In the genomic region with DNA sequence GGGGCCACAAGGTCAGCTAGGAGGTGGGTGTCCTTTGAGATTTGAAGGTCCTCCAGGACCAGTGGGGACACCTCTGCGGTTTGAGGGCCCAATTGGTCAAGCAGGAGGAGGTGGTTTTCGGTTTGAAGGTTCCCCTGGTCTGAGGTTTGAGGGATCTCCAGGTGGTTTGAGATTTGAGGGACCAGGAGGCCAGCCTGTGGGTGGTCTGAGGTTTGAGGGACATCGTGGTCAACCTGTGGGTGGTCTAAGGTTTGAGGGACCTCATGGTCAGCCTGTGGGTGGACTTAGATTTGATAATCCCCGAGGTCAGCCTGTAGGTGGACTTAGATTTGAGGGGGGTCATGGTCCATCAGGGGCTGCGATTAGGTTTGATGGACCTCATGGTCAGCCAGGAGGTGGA, we compare ENCODE assay signal across 21 cellular contexts. TPM values are rescaled to one million over a fixed set of nuclear protein-coding genes. Genes with fewer than 3 reads are reported as not detected.
DNase-seq lines count a peak whose midpoint lies in the region; ATAC-seq, FAIRE-seq and TF ChIP-seq lines count a peak whose summit lies in the region.
"Had no signal": no experiment of that assay in that cellular context is flagged by ENCODE, and none has a peak within 500 bp of the region (broad histone marks: within the 10 kb centered on the region; RNA-seq: fewer than 3 reads in every experiment).

No MANE protein-coding gene starts in this region.

- H4K20me1 ChIP-seq in Karpas-422 (ENCODE audit: insufficient read depth, low read depth, low read length) (peaks cover 44% of the 10 kb centered on the region), K562 (replicated peaks; ENCODE audit: control insufficient read depth, insufficient read depth, low read length) (peaks cover 12% of the 10 kb centered on the region)

- TF ChIP-seq RAD21 in K562 (CRISPR knock-in tag; conservative IDR thresholded peaks at IDR 0.05 in 1 of 2, IDR thresholded peaks at IDR 0.05 in 1 of 2), result no peak

- TF ChIP-seq EP300 in K562 (IDR thresholded peaks at IDR 0.05; ENCODE audit: low read length), result no peak

- no peaks in the 10 kb centered on the region for H3K9me3 Mint-ChIP-seq in MCF 10A (ENCODE audit: unreplicated experiment)
- no peaks in the 10 kb centered on the region for H3K9me3 Mint-ChIP-seq in stimulated activated memory B cell treated with anti-CD40 and anti-IgM and Interleukin-4, amounts not matched to agents 10 μg/mL and 1 μg/mL and 100 μg/mL, for 72 hours

- in situ Hi-C loops in K562 (cut with MboI), result no loop called here

- H3K4me1 ChIP-seq in breast epithelium (peaks cover 0 to 23% of the 10 kb centered on the region in 2 donors), Karpas-422 (ENCODE audit: low read length) (peaks cover 60% of the 10 kb centered on the region), K562 (replicated peaks in 1 of 2; ENCODE audit: control insufficient read depth in 2 of 2, insufficient read depth in 2 of 2, low read length in 2 of 2) (peaks cover 0 to 2% of the 10 kb centered on the region in 2 experiments; a peak in 2 of 5 replicates)

- H3K36me3 ChIP-seq in breast epithelium (no peaks in the 10 kb centered on the region), Karpas-422 (ENCODE audit: insufficient read depth, low read length) (peaks cover 87% of the 10 kb centered on the region), K562 (ENCODE audit: control insufficient read depth, insufficient read depth, low read length) (peaks cover 97% of the 10 kb centered on the region)

- H3K79me2 ChIP-seq in Karpas-422 (ENCODE audit: low read length), result peaks cover 97% of the 10 kb centered on the region
- peaks cover 99% of the 10 kb centered on the region for H3K79me2 ChIP-seq in K562 (ENCODE audit: control insufficient read depth, insufficient read depth, low read length)

- peaks cover 100% of the 10 kb centered on the region for H3K36me3 Mint-ChIP-seq in MCF 10A (ENCODE audit: insufficient read depth, unreplicated experiment)
- H3K36me3 Mint-ChIP-seq in stimulated activated memory B cell treated with anti-CD40 and anti-IgM and Interleukin-4, amounts not matched to agents 10 μg/mL and 1 μg/mL and 100 μg/mL, for 72 hours, result peaks cover 66% of the 10 kb centered on the region

- WGBS in K562 (ENCODE audit: insufficient coverage, low coverage, missing lambda C conversion rate), result 90% methylated on average over 5 of the region's 5 CpGs

- H2AFZ ChIP-seq in Karpas-422 (ENCODE audit: low read length) (no peak overlapping the region), K562 (ENCODE audit: low read depth, low read length) (no peak overlapping the region)

- no peaks in the 10 kb centered on the region for H3K9me1 ChIP-seq in K562 (ENCODE audit: control insufficient read depth, insufficient read depth, low read length)

- CTCF ChIA-PET in MCF 10A (lab: Yijun Ruan, JAX), result no interaction called here
- CTCF ChIA-PET in K562 (lab: Yijun Ruan, JAX; ENCODE audit: low intra/inter-chr PET ratio), result no interaction called here

- H3K4me2 ChIP-seq in Karpas-422 (ENCODE audit: low read depth, low read length, poor library complexity, severe bottlenecking) (peak overlapping the region; percentile 31), K562 (ENCODE audit: insufficient read depth, low read length) (peak overlapping the region; percentile 3; the same call in 1 of the 2 replicates)

- TF ChIP-seq CTCF in MCF 10A (IDR thresholded peaks at IDR 0.05; ENCODE audit: unreplicated experiment) (no peak), breast epithelium (IDR thresholded peaks at IDR 0.05) (no peak), K562 (IDR thresholded peaks at IDR 0.05 in 2 of 3, conservative IDR thresholded peaks at IDR 0.05 in 1 of 3; ENCODE audit: insufficient read depth in 2 of 3, low read depth in 1 of 3, low read length in 3 of 3) (no peak)

- DNase-seq in MCF 10A (ENCODE audit: unreplicated experiment) (no peak), breast epithelium (ENCODE audit: low spot score in 2 of 2) (no peak), Karpas-422 (no peak), K562 (ENCODE audit: extremely low read depth in 1 of 4, low spot score in 3 of 4) (no peak), AG20443 (ENCODE audit: low spot score) (no peak)
- no peak for DNase-seq in stimulated activated CD4-positive, alpha-beta T cell treated with anti-CD3 and anti-CD28 coated beads, Interleukin-4, amount 100 ng/mL, for 1 hour
- DNase-seq: activated CD8-positive, alpha-beta T cell treated with anti-CD3 and anti-CD28 coated beads, Interleukin-2, amount 10 ng/mL, durations not matched to agents 7 days and 5 days; adrenal gland; dorsolateral prefrontal cortex; mesenchymal stem cell; NCI-H1105 treated with DMSO at 0.1 percent for 48 hours; NCI-H510A; psoas muscle; SHP77 had no signal

- H3K4me3 ChIP-seq in breast epithelium, result no peak overlapping the region
- no peak overlapping the region; the same call in 1 of the 2 replicates for H3K4me3 ChIP-seq in Karpas-422 (ENCODE audit: low read length)
- no peak overlapping the region for H3K4me3 ChIP-seq in K562
- H3K4me3 ChIP-seq: adrenal gland, cardiac muscle cell had no signal

- H3K27me3 ChIP-seq in breast epithelium (no peaks in the 10 kb centered on the region), Karpas-422 (ENCODE audit: low read length) (no peaks in the 10 kb centered on the region), K562 (ENCODE audit: control insufficient read depth in 2 of 2, insufficient read depth in 2 of 2, low read length in 2 of 2) (no peaks in the 10 kb centered on the region)
- H3K27me3 ChIP-seq: adrenal gland, cardiac muscle cell, dorsolateral prefrontal cortex had no signal

- ATAC-seq in K562 (no peak; the same call in 2 of the 3 replicates), HG03108 (IDR thresholded peaks at IDR 0.05; ENCODE audit: unreplicated experiment) (no peak)
- ATAC-seq in stimulated activated memory B cell treated with anti-CD40 and anti-IgM and Interleukin-4, amounts not matched to agents 10 μg/mL and 1 μg/mL and 100 μg/mL, for 72 hours, result no peak
- ATAC-seq: activated CD8-positive, alpha-beta T cell treated with anti-CD3 and anti-CD28 coated beads, Interleukin-2, amount 10 ng/mL, durations not matched to agents 7 days and 5 days; WTC11 had no signal

- no peaks in the 10 kb centered on the region for H3K27me3 Mint-ChIP-seq in MCF 10A (ENCODE audit: insufficient read depth, unreplicated experiment)
- no peaks in the 10 kb centered on the region for H3K27me3 Mint-ChIP-seq in stimulated activated memory B cell treated with anti-CD40 and anti-IgM and Interleukin-4, amounts not matched to agents 10 μg/mL and 1 μg/mL and 100 μg/mL, for 72 hours

- TF ChIP-seq POLR2A in breast epithelium (IDR thresholded peaks at IDR 0.05) (no peak), K562 (conservative IDR thresholded peaks at IDR 0.05) (no peak; the same call in 1 of the 2 replicates)

- H3K9ac ChIP-seq in Karpas-422 (ENCODE audit: low read length) (no peak overlapping the region), K562 (ENCODE audit: insufficient read depth in 1 of 2, low read depth in 2 of 2, low read length in 2 of 2) (no peak overlapping the region)

- H3K27ac Mint-ChIP-seq in MCF 10A (ENCODE audit: low read depth, unreplicated experiment), result no peak overlapping the region
- H3K27ac Mint-ChIP-seq in stimulated activated memory B cell treated with anti-CD40 and anti-IgM and Interleukin-4, amounts not matched to agents 10 μg/mL and 1 μg/mL and 100 μg/mL, for 72 hours, result no peak overlapping the region
- H3K27ac Mint-ChIP-seq: activated CD8-positive, alpha-beta T cell treated with anti-CD3 and anti-CD28 coated beads, Interleukin-2, amount 10 ng/mL, durations not matched to agents 7 days and 5 days; WTC11 had no signal

- BruUV-seq in MCF 10A (replicated peaks; lab: Mats Ljungman, UMichigan), result no TSS peak
- BruUV-seq in K562 (replicated peaks; lab: Mats Ljungman, UMichigan), result no TSS peak

- no peak for FAIRE-seq in K562 (lab: Jason Lieb, UNC)
- FAIRE-seq: frontal cortex, H1 had no signal

- H3K4me1 Mint-ChIP-seq in MCF 10A (ENCODE audit: insufficient read depth, unreplicated experiment), result peaks cover 23% of the 10 kb centered on the region
- peaks cover 70% of the 10 kb centered on the region for H3K4me1 Mint-ChIP-seq in stimulated activated memory B cell treated with anti-CD40 and anti-IgM and Interleukin-4, amounts not matched to agents 10 μg/mL and 1 μg/mL and 100 μg/mL, for 72 hours

- intact Hi-C loops in MCF 10A (cut with micrococcal nuclease), result no loop called here
- intact Hi-C loops in breast epithelium (cut with DNase I; ENCODE audit: low total_unique reads), result no loop called here
- intact Hi-C loops in K562 (cut with micrococcal nuclease), result no loop called here

- H3K27ac ChIP-seq in breast epithelium (no peak overlapping the region), Karpas-422 (ENCODE audit: low read length) (no peak overlapping the region), K562 (ENCODE audit: extremely low read depth, low read depth, low read length) (no peak overlapping the region)
- H3K27ac ChIP-seq: adrenal gland, cardiac muscle cell, dorsolateral prefrontal cortex, psoas muscle had no signal

- peak overlapping the region; percentile 29 for H3K4me3 Mint-ChIP-seq in MCF 10A (ENCODE audit: unreplicated experiment)
- peak overlapping the region; percentile 21 for H3K4me3 Mint-ChIP-seq in stimulated activated memory B cell treated with anti-CD40 and anti-IgM and Interleukin-4, amounts not matched to agents 10 μg/mL and 1 μg/mL and 100 μg/mL, for 72 hours
- H3K4me3 Mint-ChIP-seq: activated CD8-positive, alpha-beta T cell treated with anti-CD3 and anti-CD28 coated beads, Interleukin-2, amount 10 ng/mL, durations not matched to agents 7 days and 5 days; neural crest cell; WTC11 had no signal

- H3K9me2 ChIP-seq in Karpas-422 (replicated peaks; ENCODE audit: insufficient read depth, low read length), result no peaks in the 10 kb centered on the region

- POLR2A ChIA-PET in MCF 10A (lab: Yijun Ruan, JAX), result interaction anchor here (0.8 to 6.1 kb wide), 4 partner anchors 10 to 26 kb away, joined by 3 to 48 read pairs (median 8); partner anchors contain the start of gene PCF11
- POLR2A ChIA-PET in K562 (lab: Yijun Ruan, JAX), result interaction anchor here (1.3 to 2.6 kb wide), 3 partner anchors 9 to 25 kb away, joined by 3 to 13 read pairs (median 4); partner anchors contain the start of gene ANKRD42

- H3K9me3 ChIP-seq in breast epithelium (no peaks in the 10 kb centered on the region), Karpas-422 (ENCODE audit: low read length) (no peaks in the 10 kb centered on the region), K562 (replicated peaks; ENCODE audit: control insufficient read depth, insufficient read depth, low read depth, low read length) (0 out of 2 replicates have a peak, but pooled peaks cover 3% of the 10 kb centered on the region)
- H3K9me3 ChIP-seq: adrenal gland, psoas muscle had no signal

RNA-seq across cellular contexts. Expression of gene PCF11, which starts 11.8 kb away (rescaled TPM):
- 57.5 and 61.4 TPM in 2 replicates for total RNA-seq in MCF 10A (2022)
- total RNA-seq in breast epithelium, result 100 to 1,000 TPM in 2 of 3 donors, 10 to 100 TPM in 1; 78.7 to 133 (median 130) TPM
- total RNA-seq in Karpas-422 (2014; rRNA removed; shearing (Covaris generic); ENCODE audit: low replicate concordance), result 102 and 165 TPM in 2 replicates
- total RNA-seq in K562 (2011; cell fraction: chromatin; rRNA removed; ENCODE audit: low replicate concordance), result 149 and 246 TPM in 2 replicates
- 121 and 125 TPM in 2 replicates for total RNA-seq in K562 (2011; cell fraction: nucleolus; rRNA removed)
- 244 and 270 TPM in 2 replicates for total RNA-seq in K562 (2011; cell fraction: nucleoplasm; rRNA removed)
- total RNA-seq in K562 (2014; rRNA removed), result 37.4 and 42.4 TPM in 2 replicates
- 63.3 and 71.5 TPM in 2 replicates for total RNA-seq in K562 (2014; rRNA removed; fragmentation: Illumina TruSeq; extraction: Trizol)
- total RNA-seq in K562 (2015; rRNA removed; fragmentation: Illumina TruSeq; extraction: Trizol), result 64.1 and 71.8 TPM in 2 replicates
- total RNA-seq in K562 (2021), result 48.6 and 54.4 TPM in 2 replicates
- 91.6 and 104 TPM in 2 replicates for polyA plus RNA-seq in K562 (2011; rRNA removed)
- polyA plus RNA-seq in K562 (2011; cell fraction: cytosol; rRNA removed), result 41.1 and 92.3 TPM in 2 replicates
- 249 and 310 TPM in 2 replicates for polyA plus RNA-seq in K562 (2011; cell fraction: nucleus; rRNA removed)
- 36.3 and 47.3 TPM in 2 replicates for polyA plus RNA-seq in K562 (2012)
- polyA plus RNA-seq in K562 (2014; fragmentation: Illumina TruSeq; extraction: Trizol), result 50.1 and 53.9 TPM in 2 replicates
- 10 to 100 TPM in 1 of 2 experiments, 1 to 10 TPM in 1; 9.3 to 11.3 TPM for polyA plus RNA-seq in K562 (2014; fragmentation: Nextera tagmentation; extraction: Ambion mirVana)
- polyA plus RNA-seq in K562 (2014; rRNA removed), result 77.6 and 78.0 TPM in 2 replicates
- 93.4 and 117 TPM in 2 replicates for polyA minus RNA-seq in K562 (2011; rRNA and poly(A)+ RNA removed)
- 21.8 and 22.7 TPM in 2 replicates for polyA minus RNA-seq in K562 (2011; cell fraction: cytosol; rRNA and poly(A)+ RNA removed)
- 133 and 206 TPM in 2 replicates for polyA minus RNA-seq in K562 (2011; cell fraction: nucleus; rRNA and poly(A)+ RNA removed)

RNA-seq across cellular contexts. Expression of gene ANKRD42, which starts 24.8 kb away (rescaled TPM):
- total RNA-seq in MCF 10A (2022) (8.6 and 13.5 TPM in 2 replicates), breast epithelium (10 to 100 TPM; 17.0 to 22.7 (median 17.4) TPM), K562 (2014; rRNA removed) (6.0 and 7.2 TPM in 2 replicates), K562 (2014; rRNA removed; fragmentation: Illumina TruSeq; extraction: Trizol) (4.2 and 4.3 TPM in 2 replicates), K562 (2015; rRNA removed; fragmentation: Illumina TruSeq; extraction: Trizol) (4.1 and 6.4 TPM in 2 replicates), K562 (2021) (6.1 and 6.7 TPM in 2 replicates)
- total RNA-seq in Karpas-422 (2014; rRNA removed; shearing (Covaris generic); ENCODE audit: low replicate concordance), result 9.0 and 16.6 TPM in 2 replicates
- 3.1 and 7.2 TPM in 2 replicates for total RNA-seq in K562 (2011; cell fraction: chromatin; rRNA removed; ENCODE audit: low replicate concordance)
- total RNA-seq in K562 (2011; cell fraction: nucleolus; rRNA removed), result 2.5 and 3.6 TPM in 2 replicates
- 4.7 and 8.2 TPM in 2 replicates for total RNA-seq in K562 (2011; cell fraction: nucleoplasm; rRNA removed)
- polyA plus RNA-seq in K562 (2011; rRNA removed) (8.2 and 9.1 TPM in 2 replicates), K562 (2014; fragmentation: Illumina TruSeq; extraction: Trizol) (5.3 and 6.6 TPM in 2 replicates), K562 (2014; fragmentation: Nextera tagmentation; extraction: Ambion mirVana) (1 to 10 TPM; 2.8 to 5.5 TPM), K562 (2014; rRNA removed) (7.0 and 8.8 TPM in 2 replicates)
- 3.1 and 6.0 TPM in 2 replicates for polyA plus RNA-seq in K562 (2011; cell fraction: cytosol; rRNA removed)
- polyA plus RNA-seq in K562 (2011; cell fraction: nucleus; rRNA removed), result 9.4 and 10.3 TPM in 2 replicates
- 4.4 and 5.3 TPM in 2 replicates for polyA plus RNA-seq in K562 (2012)
- polyA minus RNA-seq in K562 (2011; rRNA and poly(A)+ RNA removed), result 5.0 and 7.3 TPM in 2 replicates
- polyA minus RNA-seq in K562 (2011; cell fraction: cytosol; rRNA and poly(A)+ RNA removed), result 2.3 and 2.7 TPM in 2 replicates
- polyA minus RNA-seq in K562 (2011; cell fraction: nucleus; rRNA and poly(A)+ RNA removed), result 4.6 and 5.7 TPM in 2 replicates
